8 cellular contexts compared by ENCODE assay signal in genomic region chr16:31032736-31033708, GRCh38. TPM values are rescaled to one million over a fixed set of nuclear protein-coding genes. Genes with fewer than 3 reads are reported as not detected.
DNase-seq lines count a peak whose midpoint lies in the region; ATAC-seq and TF ChIP-seq lines count a peak whose summit lies in the region.

Gene STX4, plus strand, starts transcription at chr16:31033558. Its CDS starts 248 bp downstream, at chr16:31033806.

- H3K4me3 Mint-ChIP-seq in natural killer cell treated with Interleukin-12 subunit alpha and Interleukin-12 subunit beta and Interleukin-15 and Interleukin-18, amount 100 ng/mL, for 72 hours: peak within 1 kb of the TSS; percentile 99

- H3K9me3 Mint-ChIP-seq in natural killer cell treated with Interleukin-12 subunit alpha and Interleukin-12 subunit beta and Interleukin-15 and Interleukin-18, amount 100 ng/mL, for 72 hours: no peaks in the 10 kb centered on the region

- DNase-seq in Daoy (ENCODE audit: low read depth): peak; percentile 95
- peak; percentile 96 for DNase-seq in H4 (ENCODE audit: low spot score)
- peak; percentile 98 for DNase-seq in LoVo (ENCODE audit: low spot score)
- DNase-seq in activated T-helper 9 cell treated with anti-CD3 and anti-CD28 coated beads, Interleukin-2, amount 50 U/mL, for 16 hours (ENCODE audit: low read depth): peak; percentile 96
- DNase-seq in fibroblast of peridontal ligament (ENCODE audit: extremely low read depth): peak; percentile 99
- DNase-seq in natural killer cell treated with Interleukin-12 subunit alpha and Interleukin-12 subunit beta and Interleukin-15 and Interleukin-18, amount 100 ng/mL, for 72 hours (ENCODE audit: low spot score): peak; percentile 97
- DNase-seq in stimulated activated naive CD8-positive, alpha-beta T cell treated with anti-CD3 and anti-CD28 coated beads, Interleukin-15, Interleukin-2, amounts not matched to agents 100 U/mL and 50 U/mL, for 24 hours: peak; percentile 99

- peaks cover 24% of the 10 kb centered on the region in 2 donors for H3K4me1 Mint-ChIP-seq in natural killer cell treated with Interleukin-12 subunit alpha and Interleukin-12 subunit beta and Interleukin-15 and Interleukin-18, amount 100 ng/mL, for 72 hours (ENCODE audit: low read depth in 2 of 2)

- ATAC-seq in natural killer cell treated with Interleukin-12 subunit alpha and Interleukin-12 subunit beta and Interleukin-15 and Interleukin-18, amount 100 ng/mL, for 72 hours: peak; percentile 87 to 92
- peak; percentile 86 for ATAC-seq in stimulated activated naive CD8-positive, alpha-beta T cell treated with anti-CD3 and anti-CD28 coated beads, Interleukin-15, Interleukin-2, amounts not matched to agents 100 U/mL and 50 U/mL, for 24 hours

- peaks cover 6% of the 10 kb centered on the region for H3K36me3 Mint-ChIP-seq in natural killer cell treated with Interleukin-12 subunit alpha and Interleukin-12 subunit beta and Interleukin-15 and Interleukin-18, amount 100 ng/mL, for 72 hours

- peak within 1 kb of the TSS; percentile 90 to 91 for H3K27ac Mint-ChIP-seq in natural killer cell treated with Interleukin-12 subunit alpha and Interleukin-12 subunit beta and Interleukin-15 and Interleukin-18, amount 100 ng/mL, for 72 hours

- TF ChIP-seq POLR2A in Raji (IDR thresholded peaks at IDR 0.05; ENCODE audit: insufficient read depth, low read depth, low read length): peak; percentile 76

- no peaks in the 10 kb centered on the region for H3K27me3 Mint-ChIP-seq in natural killer cell treated with Interleukin-12 subunit alpha and Interleukin-12 subunit beta and Interleukin-15 and Interleukin-18, amount 100 ng/mL, for 72 hours

RNA-seq across cellular contexts. Expression of gene STX4, which starts in this region (rescaled TPM):
- 13.7 and 16.1 TPM in 2 replicates for total RNA-seq in Daoy (2014; rRNA removed; shearing (Covaris generic))
- 10.5 and 15.7 TPM in 2 replicates for total RNA-seq in H4 (2014; rRNA removed; shearing (Covaris generic))
- total RNA-seq in natural killer cell treated with Interleukin-12 subunit alpha and Interleukin-12 subunit beta and Interleukin-15 and Interleukin-18, amount 100 ng/mL, for 72 hours: 10 to 100 TPM; 85.1 to 92.0 TPM

Comparison
In these comparisons a context has a peak if more than half of its experiments do, and no peak if none do; other contexts are left out.
1. Peak in every context shown above with its lines: DNase-seq and ATAC-seq.